Comparison of ENCODE assay signal across 10 cellular contexts in genomic region chr16:12646490-12647274, GRCh38.
DNase-seq lines count a peak whose midpoint lies in the region; ATAC-seq and TF ChIP-seq lines count a peak whose summit lies in the region.
"Had no signal": no experiment of that assay in that cellular context is flagged by ENCODE, and none has a peak within 500 bp of the region (broad histone marks: within the 10 kb centered on the region; RNA-seq: fewer than 3 reads in every experiment).

No MANE protein-coding gene starts in this region.

- no peak overlapping the region for H3K4me3 Mint-ChIP-seq in activated CD8-positive, alpha-beta T cell treated with anti-CD3 and anti-CD28 coated beads, Interleukin-2, amount 10 ng/mL, durations not matched to agents 7 days and 5 days

- ATAC-seq in right cardiac atrium (peak; percentile 41 to 43), Right ventricle myocardium superior (ENCODE audit: poor library complexity) (no peak)
- ATAC-seq in activated CD8-positive, alpha-beta T cell treated with anti-CD3 and anti-CD28 coated beads, Interleukin-2, amount 10 ng/mL, durations not matched to agents 7 days and 5 days = peak; percentile 66

- intact Hi-C loops in right cardiac atrium (cut with DNase I) (no loop called here), Right ventricle myocardium superior (cut with DNase I) (no loop called here)

- peak; percentile 29 to 66 (median 65) for DNase-seq in right cardiac atrium
- DNase-seq in Right ventricle myocardium superior = no peak
- DNase-seq in activated CD8-positive, alpha-beta T cell treated with anti-CD3 and anti-CD28 coated beads, Interleukin-2, amount 10 ng/mL, durations not matched to agents 7 days and 5 days = peak; percentile 39
- DNase-seq in left kidney (ENCODE audit: low read depth, low spot score) = peak; percentile 4
- DNase-seq in HEK293T (ENCODE audit: extremely low spot score) = no peak
- no peak for DNase-seq in NCI-H1417 (lab: John Stamatoyannopoulos, UW)
- no peak for DNase-seq in NCI-H345 treated with DMSO at 0.1 percent for 48 hours (lab: John Stamatoyannopoulos, UW; ENCODE audit: unreplicated experiment)
- DNase-seq: IMR-90 had no signal

- WGBS in right cardiac atrium = 26% methylated on average over 10 of the region's 10 CpGs
- 56% methylated on average over 10 of the region's 10 CpGs for WGBS in thymus

- peak overlapping the region; percentile 56 for H3K27ac Mint-ChIP-seq in activated CD8-positive, alpha-beta T cell treated with anti-CD3 and anti-CD28 coated beads, Interleukin-2, amount 10 ng/mL, durations not matched to agents 7 days and 5 days

- H3K36me3 ChIP-seq in thymus (ENCODE audit: control insufficient read depth, insufficient read depth) = no peaks in the 10 kb centered on the region
- H3K36me3 ChIP-seq: ascending aorta had no signal

- peaks cover 3% of the 10 kb centered on the region for H3K4me1 ChIP-seq in right cardiac atrium (ENCODE audit: control insufficient read depth, insufficient read depth, low read length)
- H3K4me1 ChIP-seq in thymus (ENCODE audit: control insufficient read depth, insufficient read depth, low read length) = no peaks in the 10 kb centered on the region
- H3K4me1 ChIP-seq: ascending aorta had no signal

- no peaks in the 10 kb centered on the region for H3K27me3 ChIP-seq in right cardiac atrium (ENCODE audit: control insufficient read depth, insufficient read depth)
- no peaks in the 10 kb centered on the region for H3K27me3 ChIP-seq in thymus (ENCODE audit: control insufficient read depth, insufficient read depth)
- H3K27me3 ChIP-seq: ascending aorta had no signal

- H3K27ac ChIP-seq in right cardiac atrium (ENCODE audit: low read length) (no peak overlapping the region), thymus (ENCODE audit: low read depth) (peak overlapping the region; percentile 15)
- H3K27ac ChIP-seq: ascending aorta had no signal

- no peaks in the 10 kb centered on the region for H3K9me3 Mint-ChIP-seq in activated CD8-positive, alpha-beta T cell treated with anti-CD3 and anti-CD28 coated beads, Interleukin-2, amount 10 ng/mL, durations not matched to agents 7 days and 5 days (ENCODE audit: insufficient read depth)

- peaks cover 18% of the 10 kb centered on the region for H3K4me1 Mint-ChIP-seq in activated CD8-positive, alpha-beta T cell treated with anti-CD3 and anti-CD28 coated beads, Interleukin-2, amount 10 ng/mL, durations not matched to agents 7 days and 5 days (ENCODE audit: low read depth)

- peaks cover 6% of the 10 kb centered on the region for H3K36me3 Mint-ChIP-seq in activated CD8-positive, alpha-beta T cell treated with anti-CD3 and anti-CD28 coated beads, Interleukin-2, amount 10 ng/mL, durations not matched to agents 7 days and 5 days (ENCODE audit: low read depth)

- H3K27me3 Mint-ChIP-seq in activated CD8-positive, alpha-beta T cell treated with anti-CD3 and anti-CD28 coated beads, Interleukin-2, amount 10 ng/mL, durations not matched to agents 7 days and 5 days (ENCODE audit: low read depth) = peaks cover 2% of the 10 kb centered on the region

- POLR2A ChIA-PET in activated CD8-positive, alpha-beta T cell treated with anti-CD3 and anti-CD28 coated beads, Interleukin-2, amount 10 ng/mL, durations not matched to agents 7 days and 5 days (lab: Charles Lee) = no interaction called here
- POLR2A ChIA-PET in HEK293T (lab: Yijun Ruan, JAX) = no interaction called here

- H3K4me3 ChIP-seq in right cardiac atrium (ENCODE audit: low read length) = no peak overlapping the region
- no peak overlapping the region for H3K4me3 ChIP-seq in thymus (ENCODE audit: low read length)
- H3K4me3 ChIP-seq: ascending aorta had no signal

- CTCF ChIA-PET in activated CD8-positive, alpha-beta T cell treated with anti-CD3 and anti-CD28 coated beads, Interleukin-2, amount 10 ng/mL, durations not matched to agents 7 days and 5 days (lab: Charles Lee) = interaction anchor here (1.0 to 1.8 kb wide), 3 partner anchors 73 to 156 kb away, joined by 3 to 5 read pairs (median 3); no protein-coding TSS in a partner anchor
- CTCF ChIA-PET in HEK293T (lab: Yijun Ruan, JAX) = no interaction called here

- H3K9me3 ChIP-seq in right cardiac atrium (ENCODE audit: control insufficient read depth, low read length) (no peaks in the 10 kb centered on the region), thymus (ENCODE audit: control insufficient read depth) (no peaks in the 10 kb centered on the region)
- H3K9me3 ChIP-seq: ascending aorta had no signal

TF ChIP-seq in HEK293T, 16 proteins besides CTCF, POLR2A, EP300 and RAD21:
- TF ChIP-seq ARNT (IDR thresholded peaks at IDR 0.05) (no peak), CTBP1 (IDR thresholded peaks at IDR 0.05; ENCODE audit: borderline replicate concordance) (no peak), ELF4 (IDR thresholded peaks at IDR 0.05) (no peak), TARDBP (IDR thresholded peaks at IDR 0.05) (no peak), FOXM1 (IDR thresholded peaks at IDR 0.05; ENCODE audit: borderline replicate concordance) (no peak)
TF ChIP-seq in HEK293T: peak in this region for 0.

Comparison
In these comparisons a context has a peak if more than half of its experiments do, and no peak if none do; other contexts are left out.
1. DNase-seq: peak in right cardiac atrium (3 of 3), activated CD8-positive, alpha-beta T cell treated with anti-CD3 and anti-CD28 coated beads, Interleukin-2, amount 10 ng/mL, durations not matched to agents 7 days and 5 days (single experiment) and left kidney (single experiment); none in Right ventricle myocardium superior (single experiment), HEK293T (single experiment), NCI-H1417 (0 of 3) and NCI-H345 treated with DMSO at 0.1 percent for 48 hours (single experiment).